8 cellular contexts compared by ENCODE assay signal in the genomic region with DNA sequence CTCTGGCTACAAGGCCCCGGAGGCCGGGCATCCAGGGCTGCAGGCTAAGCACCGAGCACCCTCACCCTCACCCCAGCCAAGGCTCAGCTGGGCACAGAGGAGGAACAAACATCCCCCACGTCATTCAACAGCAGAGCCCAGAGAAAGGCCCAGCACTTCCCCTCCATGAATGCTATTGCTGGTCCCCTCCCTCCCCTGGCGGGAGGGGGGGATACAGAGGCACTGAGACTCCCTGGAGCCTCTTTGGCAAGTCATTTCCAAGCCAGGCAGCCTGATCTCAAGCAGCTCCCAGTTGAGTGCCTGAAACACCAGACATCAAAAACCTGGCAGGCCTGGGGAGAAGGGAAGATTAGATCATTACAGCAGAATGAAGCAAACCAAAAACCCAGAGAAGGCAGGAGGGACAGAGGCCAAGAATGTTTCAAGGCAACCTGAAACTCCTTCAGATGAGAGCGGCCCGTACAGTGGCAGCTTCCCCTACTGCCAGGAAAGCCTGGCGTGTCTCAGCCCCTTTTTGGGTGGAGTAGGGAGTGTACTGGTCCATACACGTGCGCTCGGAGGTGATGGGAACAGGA.
DNase-seq lines count a peak whose midpoint lies in the region; ATAC-seq, FAIRE-seq and TF ChIP-seq lines count a peak whose summit lies in the region.

No MANE protein-coding gene starts in this region.

- TF ChIP-seq POLR2A in NB4 (IDR thresholded peaks at IDR 0.05; ENCODE audit: extremely low read depth, insufficient read length) (no peak), GM12878 (IDR thresholded peaks at IDR 0.05; ENCODE audit: low read depth, low read length) (no peak), GM12892 (IDR thresholded peaks at IDR 0.05; ENCODE audit: low read depth, low read length) (no peak)

- no peak overlapping the region for H3K9ac ChIP-seq in GM12878 (ENCODE audit: control insufficient read depth, insufficient read depth, low read length)

- peak; percentile 16 for ATAC-seq in GM12878

- H3K4me1 ChIP-seq in GM12878 (ENCODE audit: control insufficient read depth, insufficient read depth, low read length) = peaks cover 10% of the 10 kb centered on the region

- 70% methylated on average over 10 of the region's 11 CpGs for WGBS in GM12878 (ENCODE audit: insufficient coverage, insufficient replicate concordance, low lambda C conversion rate, missing lambda C conversion rate)

- POLR2A ChIA-PET in GM12878 (lab: Charles Lee) = interaction anchor here (0.6 to 9.2 kb wide), 9 partner anchors 22 to 135 kb away, joined by 3 to 53 read pairs (median 5); no protein-coding TSS in a partner anchor

- SMC1A ChIA-PET in GM12878 (lab: Charles Lee; ENCODE audit: uncharacterized antibody, unreplicated experiment) = interaction anchor here (1.0 to 12.6 kb wide), 21 partner anchors 10 to 163 kb away, joined by 3 to 233 read pairs (median 7); no protein-coding TSS in a partner anchor

- H3K4me3 ChIP-seq in NB4 (ENCODE audit: low read depth, low read length) = no peak overlapping the region
- H3K4me3 ChIP-seq in GM12878 = no peak overlapping the region

- H3K27me3 ChIP-seq in GM12878 (replicated peaks in 1 of 2; ENCODE audit: control insufficient read depth in 2 of 2, insufficient read depth in 2 of 2, low read length in 1 of 2) = no peaks in the 10 kb centered on the region

- intact Hi-C loops in GM12878 (cut with micrococcal nuclease; ENCODE audit: unreplicated experiment) = loop anchor here (2.0 kb wide), 1 partner anchor 29 kb away; no protein-coding TSS in a partner anchor

- no peaks in the 10 kb centered on the region for H3K36me3 ChIP-seq in GM12878 (ENCODE audit: control insufficient read depth in 2 of 2, insufficient read depth in 2 of 2, low read length in 1 of 2)

- H2AFZ ChIP-seq in GM12878 (ENCODE audit: control insufficient read depth, low read depth, low read length) = peak overlapping the region; percentile 8; the same call in 1 of the 2 replicates

- DNase-seq in NB4 (ENCODE audit: low read depth) (peak; percentile 67), GM12878 (ENCODE audit: low read depth, low spot score) (no peak), kidney glomerular epithelial cell (lab: John Stamatoyannopoulos, UW) (peak; percentile 73), stromal cell of bone marrow (ENCODE audit: low read depth) (peak; percentile 82), GM12892 (ENCODE audit: insufficient read length) (no peak), COLO829 (ENCODE audit: low spot score) (no peak)
- no peak for DNase-seq in activated T-cell treated with anti-CD3 and anti-CD28 coated beads, Interleukin-2, amount 50 U/mL, for 48 hours

- no peaks in the 10 kb centered on the region for H3K9me3 ChIP-seq in GM12878 (replicated peaks; ENCODE audit: control insufficient read depth, insufficient read depth, low read length)

- in situ Hi-C loops in GM12878 (cut with MboI) = loop anchor here (10.0 kb wide), 1 partner anchor 147 kb away; no protein-coding TSS in a partner anchor

- no TSS peak for BruUV-seq in GM12878 (replicated peaks; lab: Mats Ljungman, UMichigan)

- no peaks in the 10 kb centered on the region for H3K79me2 ChIP-seq in GM12878 (ENCODE audit: control insufficient read depth, insufficient read depth, low read length)

- RAD21 ChIA-PET in GM12878 (lab: Charles Lee; ENCODE audit: unreplicated experiment) = interaction anchor here (1.0 to 12.8 kb wide), 9 partner anchors 12 to 142 kb away, joined by 4 to 233 read pairs (median 6); a partner anchor contains a TSS

- no peak for TF ChIP-seq EP300 in GM12878 (IDR thresholded peaks at IDR 0.05; ENCODE audit: borderline replicate concordance in 1 of 2, control insufficient read depth in 1 of 2, low read depth in 2 of 2, low read length in 2 of 2)

- TF ChIP-seq CTCF in C4-2B (conservative IDR thresholded peaks at IDR 0.05) = no peak
- no peak for TF ChIP-seq CTCF in NB4 (IDR thresholded peaks at IDR 0.05; ENCODE audit: low read depth, low read length)
- no peak for TF ChIP-seq CTCF in GM12878 (IDR thresholded peaks at IDR 0.05 in 2 of 3, conservative IDR thresholded peaks at IDR 0.05 in 1 of 3; ENCODE audit: control insufficient read depth in 2 of 3, extremely low read depth in 1 of 3, insufficient read depth in 1 of 3, low read depth in 3 of 3, low read length in 3 of 3)

- CTCF ChIA-PET in GM12878 (lab: Yijun Ruan, JAX) = interaction anchor here (0.6 to 11.3 kb wide), 15 partner anchors 11 to 152 kb away, joined by 3 to 189 read pairs (median 8); a partner anchor contains a TSS

- TF ChIP-seq RAD21 in GM12878 (IDR thresholded peaks at IDR 0.05; ENCODE audit: insufficient read depth, low read depth, low read length) = no peak

- FAIRE-seq in GM12878 (lab: Jason Lieb, UNC) (no peak), GM12892 (lab: Jason Lieb, UNC) (no peak)

- H3K4me2 ChIP-seq in GM12878 (ENCODE audit: control insufficient read depth, insufficient read depth) = no peak overlapping the region

- H3K27ac ChIP-seq in C4-2B = peak overlapping the region; percentile 96
- H3K27ac ChIP-seq in GM12878 (ENCODE audit: control insufficient read depth, insufficient read depth) = no peak overlapping the region

- no peaks in the 10 kb centered on the region for H4K20me1 ChIP-seq in GM12878 (ENCODE audit: control insufficient read depth, insufficient read depth)

TF ChIP-seq in GM12878, 131 proteins besides CTCF, POLR2A, EP300 and RAD21:
- TF ChIP-seq EED (IDR thresholded peaks at IDR 0.05; ENCODE audit: low read depth) (no peak), SPI1 (IDR thresholded peaks at IDR 0.05; ENCODE audit: borderline replicate concordance, insufficient read depth, low read depth, low read length) (0 out of 2 replicates have a peak, but pooled peaks have one; percentile 17), MTA2 (IDR thresholded peaks at IDR 0.05; ENCODE audit: low read depth) (no peak)
- TF ChIP-seq, protein P1, sequence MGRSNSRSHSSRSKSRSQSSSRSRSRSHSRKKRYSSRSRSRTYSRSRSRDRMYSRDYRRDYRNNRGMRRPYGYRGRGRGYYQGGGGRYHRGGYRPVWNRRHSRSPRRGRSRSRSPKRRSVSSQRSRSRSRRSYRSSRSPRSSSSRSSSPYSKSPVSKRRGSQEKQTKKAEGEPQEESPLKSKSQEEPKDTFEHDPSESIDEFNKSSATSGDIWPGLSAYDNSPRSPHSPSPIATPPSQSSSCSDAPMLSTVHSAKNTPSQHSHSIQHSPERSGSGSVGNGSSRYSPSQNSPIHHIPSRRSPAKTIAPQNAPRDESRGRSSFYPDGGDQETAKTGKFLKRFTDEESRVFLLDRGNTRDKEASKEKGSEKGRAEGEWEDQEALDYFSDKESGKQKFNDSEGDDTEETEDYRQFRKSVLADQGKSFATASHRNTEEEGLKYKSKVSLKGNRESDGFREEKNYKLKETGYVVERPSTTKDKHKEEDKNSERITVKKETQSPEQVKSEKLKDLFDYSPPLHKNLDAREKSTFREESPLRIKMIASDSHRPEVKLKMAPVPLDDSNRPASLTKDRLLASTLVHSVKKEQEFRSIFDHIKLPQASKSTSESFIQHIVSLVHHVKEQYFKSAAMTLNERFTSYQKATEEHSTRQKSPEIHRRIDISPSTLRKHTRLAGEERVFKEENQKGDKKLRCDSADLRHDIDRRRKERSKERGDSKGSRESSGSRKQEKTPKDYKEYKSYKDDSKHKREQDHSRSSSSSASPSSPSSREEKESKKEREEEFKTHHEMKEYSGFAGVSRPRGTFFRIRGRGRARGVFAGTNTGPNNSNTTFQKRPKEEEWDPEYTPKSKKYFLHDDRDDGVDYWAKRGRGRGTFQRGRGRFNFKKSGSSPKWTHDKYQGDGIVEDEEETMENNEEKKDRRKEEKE (IDR thresholded peaks at IDR 0.05) = no peak

Comparison
In these comparisons a context has a peak if more than half of its experiments do, and no peak if none do; other contexts are left out.
1. DNase-seq: peak in NB4 (single experiment), kidney glomerular epithelial cell (single experiment) and stromal cell of bone marrow (single experiment); none in GM12878 (single experiment), activated T-cell treated with anti-CD3 and anti-CD28 coated beads, Interleukin-2, amount 50 U/mL, for 48 hours (0 of 2), GM12892 (single experiment) and COLO829 (single experiment).